31 cellular contexts compared by ENCODE assay signal in genomic region chr2:215740071-215740470, GRCh38.
"Had no signal": no experiment of that assay in that cellular context is flagged by ENCODE, and none has a peak within 500 bp of the region (broad histone marks: within the 10 kb centered on the region; RNA-seq: fewer than 3 reads in every experiment).

No MANE protein-coding gene starts in this region.

- H3K4me2 ChIP-seq: KMS-11, SK-N-SH had no signal

- H3K36me3 Mint-ChIP-seq: activated CD4-positive, alpha-beta memory T cell treated with anti-CD3 and anti-CD28 coated beads for 36 hours; activated naive CD4-positive, alpha-beta T cell treated with anti-CD3 and anti-CD28 coated beads, Interleukin-2, amount 50 U/mL, for 72 hours; brain had no signal

- H3K9ac ChIP-seq: KMS-11, SK-N-SH had no signal

- H3K27me3 ChIP-seq: ascending aorta, cardiac muscle cell had no signal

- H3K4me3 ChIP-seq: ascending aorta, cardiac muscle cell had no signal

- H3K36me3 ChIP-seq: ascending aorta, cardiac muscle cell had no signal

- H3K9me3 Mint-ChIP-seq: activated CD4-positive, alpha-beta memory T cell treated with anti-CD3 and anti-CD28 coated beads for 36 hours; activated naive CD4-positive, alpha-beta T cell treated with anti-CD3 and anti-CD28 coated beads, Interleukin-2, amount 50 U/mL, for 72 hours; activated naive CD8-positive, alpha-beta T cell treated with anti-CD3 and anti-CD28 coated beads, Interleukin-2, amount 50 U/mL, for 24 hours; activated T-cell treated with anti-CD3 and anti-CD28 coated beads, Interleukin-2, amount 50 U/mL, for 4 hours had no signal

- H3K4me1 ChIP-seq: ascending aorta had no signal

- H3K27me3 Mint-ChIP-seq: activated CD4-positive, alpha-beta memory T cell treated with anti-CD3 and anti-CD28 coated beads for 36 hours; activated CD4-positive, alpha-beta T cell treated with anti-CD3 and anti-CD28 coated beads, Interleukin-2, amount 10 ng/mL, durations not matched to agents 7 days and 5 days; activated naive CD8-positive, alpha-beta T cell treated with anti-CD3 and anti-CD28 coated beads, Interleukin-2, amount 50 U/mL, for 24 hours; brain had no signal

- H3K9me3 ChIP-seq: ascending aorta, SK-N-SH had no signal

- H3K27ac Mint-ChIP-seq: activated CD4-positive, alpha-beta memory T cell treated with anti-CD3 and anti-CD28 coated beads for 36 hours; activated CD4-positive, alpha-beta T cell treated with anti-CD3 and anti-CD28 coated beads, Interleukin-2, amount 10 ng/mL, durations not matched to agents 7 days and 5 days; activated naive CD4-positive, alpha-beta T cell treated with anti-CD3 and anti-CD28 coated beads, Interleukin-2, amount 50 U/mL, for 72 hours; activated naive CD8-positive, alpha-beta T cell treated with anti-CD3 and anti-CD28 coated beads, Interleukin-2, amount 50 U/mL, for 24 hours; brain had no signal

- DNase-seq: activated CD4-positive, alpha-beta memory T cell treated with anti-CD3 and anti-CD28 coated beads for 36 hours; activated CD4-positive, alpha-beta T cell treated with anti-CD3 and anti-CD28 coated beads, Interleukin-2, amount 10 ng/mL, durations not matched to agents 7 days and 5 days; activated CD4-positive, CD25-positive, alpha-beta regulatory T cell; activated CD8-positive, alpha-beta memory T cell treated with anti-CD3 and anti-CD28 coated beads for 24 hours; activated effector memory CD4-positive, alpha-beta T cell treated with anti-CD3 and anti-CD28 coated beads, Interleukin-2, amount 50 U/mL, for 16 hours; activated naive CD4-positive, alpha-beta T cell treated with Interleukin-2 at 50 U/mL for 16 hours; activated naive CD8-positive, alpha-beta T cell treated with anti-CD3 and anti-CD28 coated beads, Interleukin-2, amount 50 U/mL, for 24 hours; activated T-cell treated with anti-CD3 and anti-CD28 coated beads, Interleukin-2, amount 50 U/mL, for 4 hours; amniotic stem cell; NCI-H1092 treated with DMSO at 0.1 percent for 48 hours; NCI-H1417 treated with DMSO at 0.1 percent for 48 hours; NCI-H1694; NCI-H2029; NCI-H2107; NCI-H2171 treated with DMSO at 0.1 percent for 48 hours; NCI-H226; NCI-H510A; NCI-H69; NK-92 treated with Interleukin-12 subunit alpha and Interleukin-12 subunit beta, amount 100 ng/mL, for 24 hours; OCI-M1; RPMI8226; SK-N-SH; T-helper 1 cell had no signal

- ATAC-seq: activated naive CD4-positive, alpha-beta T cell treated with anti-CD3 and anti-CD28 coated beads, Interleukin-2, amount 50 U/mL, for 72 hours; activated naive CD8-positive, alpha-beta T cell treated with anti-CD3 and anti-CD28 coated beads, Interleukin-2, amount 50 U/mL, for 24 hours; activated T-cell treated with anti-CD3 and anti-CD28 coated beads, Interleukin-2, amount 50 U/mL, for 4 hours; Panc1; Right ventricle myocardium inferior had no signal

- H3K27ac ChIP-seq: ascending aorta, cardiac muscle cell, KMS-11, VCaP had no signal

- H3K4me1 Mint-ChIP-seq: activated CD4-positive, alpha-beta T cell treated with anti-CD3 and anti-CD28 coated beads, Interleukin-2, amount 10 ng/mL, durations not matched to agents 7 days and 5 days had no signal

- H3K4me3 Mint-ChIP-seq: activated CD4-positive, alpha-beta memory T cell treated with anti-CD3 and anti-CD28 coated beads for 36 hours; activated CD4-positive, alpha-beta T cell treated with anti-CD3 and anti-CD28 coated beads, Interleukin-2, amount 10 ng/mL, durations not matched to agents 7 days and 5 days; activated naive CD8-positive, alpha-beta T cell treated with anti-CD3 and anti-CD28 coated beads, Interleukin-2, amount 50 U/mL, for 24 hours; activated T-cell treated with anti-CD3 and anti-CD28 coated beads, Interleukin-2, amount 50 U/mL, for 4 hours; brain had no signal
